36 cellular contexts compared by ENCODE assay signal in the genomic region with DNA sequence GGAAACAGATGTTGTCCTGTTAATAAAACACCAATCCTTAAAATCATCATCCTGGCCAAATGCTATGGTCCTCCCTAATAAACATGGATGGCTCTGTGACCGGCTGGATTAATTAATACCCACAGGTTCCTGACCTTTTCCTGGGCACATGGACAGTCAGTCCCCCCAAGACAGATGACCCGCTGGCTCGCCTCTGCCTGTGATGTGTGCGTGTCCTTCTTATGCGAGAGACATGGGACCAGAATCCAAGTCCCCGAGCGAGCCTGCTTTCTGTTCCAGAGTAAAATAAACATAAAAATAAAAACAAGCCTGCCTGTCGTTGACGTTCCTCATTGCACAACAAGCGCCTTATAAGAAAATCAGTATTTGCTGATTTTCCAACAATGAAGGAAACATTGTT.
"Had no signal": no experiment of that assay in that cellular context is flagged by ENCODE, and none has a peak within 500 bp of the region (broad histone marks: within the 10 kb centered on the region; RNA-seq: fewer than 3 reads in every experiment).

No MANE protein-coding gene starts in this region.

- ATAC-seq: activated CD8-positive, alpha-beta T cell treated with anti-CD3 and anti-CD28 coated beads for 36 hours; activated naive CD4-positive, alpha-beta T cell treated with anti-CD3 and anti-CD28 coated beads, Interleukin-2, amount 50 U/mL, for 72 hours; activated T-cell treated with anti-CD3 and anti-CD28 coated beads, Interleukin-2, amount 50 U/mL, for 4 hours; activated T-cell treated with anti-CD3 and anti-CD28 coated beads, Interleukin-2, amount 50 U/mL, for 72 hours; activated T-helper 17 cell treated with anti-CD3 and anti-CD28 coated beads, Interleukin-2, amount 50 U/mL, for 72 hours; body of pancreas had no signal

- H3K27ac ChIP-seq: adrenal gland, body of pancreas, brain microvascular endothelial cell, breast epithelium, VCaP had no signal

- H3K36me3 Mint-ChIP-seq: activated CD4-positive, alpha-beta memory T cell treated with anti-CD3 and anti-CD28 coated beads for 36 hours; activated naive CD4-positive, alpha-beta T cell treated with anti-CD3 and anti-CD28 coated beads, Interleukin-2, amount 50 U/mL, for 72 hours; activated naive CD8-positive, alpha-beta T cell treated with anti-CD3 and anti-CD28 coated beads for 36 hours had no signal

- H3K27me3 ChIP-seq: adrenal gland, body of pancreas, brain microvascular endothelial cell had no signal

- H3K4me1 Mint-ChIP-seq: activated B cell treated with CpG ODN at 0.5 μM for 24 hours; activated CD4-positive, alpha-beta T cell treated with anti-CD3 and anti-CD28 coated beads, Interleukin-2, amount 10 ng/mL, durations not matched to agents 24 days and 14 days; activated naive CD8-positive, alpha-beta T cell treated with anti-CD3 and anti-CD28 coated beads for 36 hours; activated T-helper 17 cell treated with anti-CD3 and anti-CD28 coated beads, Interleukin-2, amount 50 U/mL, for 72 hours had no signal

- H3K9me3 Mint-ChIP-seq: activated CD4-positive, alpha-beta memory T cell treated with anti-CD3 and anti-CD28 coated beads for 36 hours; activated CD4-positive, alpha-beta T cell treated with anti-CD3 and anti-CD28 coated beads, Interleukin-2, amount 10 ng/mL, durations not matched to agents 24 days and 14 days; activated CD8-positive, alpha-beta T cell treated with anti-CD3 and anti-CD28 coated beads for 36 hours; activated naive CD4-positive, alpha-beta T cell treated with anti-CD3 and anti-CD28 coated beads for 36 hours; activated naive CD8-positive, alpha-beta T cell treated with anti-CD3 and anti-CD28 coated beads for 36 hours; T-helper 1 cell treated with Interleukin-12 subunit alpha and Interleukin-12 subunit beta and Interleukin-4 antibody, amounts not matched to agents 30 μg/mL and 1 μg/mL, for 36 hours; T-helper 2 cell treated with Interferon-gamma antibody and Interleukin-4, amounts not matched to agents 5 μg/mL and 100 μg/mL, for 36 hours had no signal

- H3K4me1 ChIP-seq: adrenal gland, body of pancreas, breast epithelium had no signal

- H3K27me3 Mint-ChIP-seq: activated B cell treated with CpG ODN at 0.5 μM for 24 hours; activated CD4-positive, alpha-beta T cell treated with anti-CD3 and anti-CD28 coated beads, Interleukin-2, amount 10 ng/mL, durations not matched to agents 24 days and 14 days; activated CD8-positive, alpha-beta T cell treated with anti-CD3 and anti-CD28 coated beads for 36 hours; activated naive CD8-positive, alpha-beta T cell treated with anti-CD3 and anti-CD28 coated beads for 36 hours; activated T-helper 17 cell treated with anti-CD3 and anti-CD28 coated beads, Interleukin-2, amount 50 U/mL, for 72 hours had no signal

- DNase-seq: activated B cell treated with CpG ODN at 0.5 μM for 24 hours; activated CD4-positive, alpha-beta memory T cell treated with anti-CD3 and anti-CD28 coated beads for 36 hours; activated CD4-positive, alpha-beta T cell treated with anti-CD3 and anti-CD28 coated beads for 4 hours; activated CD4-positive, alpha-beta T cell treated with anti-CD3 and anti-CD28 coated beads, Interleukin-2, amount 10 ng/mL, durations not matched to agents 24 days and 14 days; activated CD4-positive, alpha-beta T cell treated with anti-CD3 and anti-CD28 coated beads, Interleukin-2, amount 50 U/mL, for 1 hour; activated CD4-positive, alpha-beta T cell treated with anti-CD3 and anti-CD28 coated beads, Interleukin-2, amount 50 U/mL, for 4 hours; activated CD4-positive, CD25-positive, alpha-beta regulatory T cell treated with anti-CD3 and anti-CD28 coated beads, Interleukin-2, amount 50 U/mL, for 72 hours; activated CD8-positive, alpha-beta memory T cell treated with anti-CD3 and anti-CD28 coated beads, Interleukin-2, amount 50 U/mL, for 4 hours; activated CD8-positive, alpha-beta T cell treated with anti-CD3 and anti-CD28 coated beads for 36 hours; activated effector memory CD4-positive, alpha-beta T cell treated with anti-CD3 and anti-CD28 coated beads, Interleukin-2, amount 50 U/mL, for 16 hours; activated gamma-delta T cell treated with Interleukin-2 at 50 U/mL for 16 hours; activated naive CD4-positive, alpha-beta T cell; activated naive CD4-positive, alpha-beta T cell treated with anti-CD3 and anti-CD28 coated beads for 36 hours; activated naive CD4-positive, alpha-beta T cell treated with anti-CD3 and anti-CD28 coated beads, Interleukin-2, amount 50 U/mL, for 16 hours; activated naive CD8-positive, alpha-beta T cell treated with anti-CD3 and anti-CD28 coated beads for 36 hours; activated T-cell treated with anti-CD3 and anti-CD28 coated beads for 4 hours; activated T-cell treated with anti-CD3 and anti-CD28 coated beads, Interleukin-2, amount 50 U/mL, for 1 hour; activated T-cell treated with anti-CD3 and anti-CD28 coated beads, Interleukin-2, amount 50 U/mL, for 4 hours; activated T-cell treated with anti-CD3 and anti-CD28 coated beads, Interleukin-2, amount 50 U/mL, for 72 hours; adrenal gland; amniotic stem cell; aorta; body of pancreas; brain microvascular endothelial cell; central memory CD4-positive, alpha-beta T cell; SW 1271; T-helper 1 cell; T-helper 2 cell; T-helper 9 cell had no signal

- H3K36me3 ChIP-seq: adrenal gland, brain microvascular endothelial cell, breast epithelium had no signal

- H3K27ac Mint-ChIP-seq: activated B cell treated with CpG ODN at 0.5 μM for 24 hours; activated CD4-positive, alpha-beta memory T cell treated with anti-CD3 and anti-CD28 coated beads for 36 hours; activated CD4-positive, alpha-beta T cell treated with anti-CD3 and anti-CD28 coated beads, Interleukin-2, amount 10 ng/mL, durations not matched to agents 24 days and 14 days; activated CD8-positive, alpha-beta T cell treated with anti-CD3 and anti-CD28 coated beads for 36 hours; activated naive CD4-positive, alpha-beta T cell treated with anti-CD3 and anti-CD28 coated beads for 36 hours; activated naive CD4-positive, alpha-beta T cell treated with anti-CD3 and anti-CD28 coated beads, Interleukin-2, amount 50 U/mL, for 72 hours; activated naive CD8-positive, alpha-beta T cell treated with anti-CD3 and anti-CD28 coated beads for 36 hours; activated T-cell treated with anti-CD3 and anti-CD28 coated beads, Interleukin-2, amount 50 U/mL, for 72 hours; activated T-helper 1 cell treated with anti-CD3 and anti-CD28 coated beads, Interleukin-12 subunit alpha, Interleukin-12 subunit beta, Interleukin-2, Interleukin-4 antibody, amounts not matched to agents 30 ng/mL and 10 ng/mL and 1 ng/mL, durations not matched to agents 14 hours and 24 hours and 36 hours; activated T-helper 17 cell treated with anti-CD3 and anti-CD28 coated beads, Interleukin-2, amount 50 U/mL, for 72 hours; T-helper 1 cell treated with Interleukin-12 subunit alpha and Interleukin-12 subunit beta and Interleukin-4 antibody, amounts not matched to agents 30 μg/mL and 1 μg/mL, for 36 hours; T-helper 2 cell treated with Interferon-gamma antibody and Interleukin-4, amounts not matched to agents 5 μg/mL and 100 μg/mL, for 36 hours had no signal

- H3K4me3 Mint-ChIP-seq: activated B cell treated with CpG ODN at 0.5 μM for 24 hours; activated CD4-positive, alpha-beta memory T cell treated with anti-CD3 and anti-CD28 coated beads for 36 hours; activated CD4-positive, alpha-beta T cell treated with anti-CD3 and anti-CD28 coated beads, Interleukin-2, amount 10 ng/mL, durations not matched to agents 24 days and 14 days; activated CD8-positive, alpha-beta T cell treated with anti-CD3 and anti-CD28 coated beads for 36 hours; activated naive CD4-positive, alpha-beta T cell treated with anti-CD3 and anti-CD28 coated beads for 36 hours; activated naive CD8-positive, alpha-beta T cell treated with anti-CD3 and anti-CD28 coated beads for 36 hours; activated T-cell treated with anti-CD3 and anti-CD28 coated beads, Interleukin-2, amount 50 U/mL, for 4 hours; activated T-cell treated with anti-CD3 and anti-CD28 coated beads, Interleukin-2, amount 50 U/mL, for 72 hours; activated T-helper 1 cell treated with anti-CD3 and anti-CD28 coated beads, Interleukin-12 subunit alpha, Interleukin-12 subunit beta, Interleukin-2, Interleukin-4 antibody, amounts not matched to agents 30 ng/mL and 10 ng/mL and 1 ng/mL, durations not matched to agents 14 hours and 24 hours and 36 hours; activated T-helper 17 cell treated with anti-CD3 and anti-CD28 coated beads, Interleukin-2, amount 50 U/mL, for 72 hours; T-helper 1 cell treated with Interleukin-12 subunit alpha and Interleukin-12 subunit beta and Interleukin-4 antibody, amounts not matched to agents 30 μg/mL and 1 μg/mL, for 36 hours; T-helper 2 cell treated with Interferon-gamma antibody and Interleukin-4, amounts not matched to agents 5 μg/mL and 100 μg/mL, for 36 hours had no signal

- H3K9me3 ChIP-seq: adrenal gland, body of pancreas, breast epithelium had no signal

- H3K4me3 ChIP-seq: adrenal gland, body of pancreas, breast epithelium had no signal
